8 cellular contexts compared by ENCODE assay signal in genomic region chr1:248906741-248907661, GRCh38. TPM values are rescaled to one million over a fixed set of nuclear protein-coding genes. Genes with fewer than 3 reads are reported as not detected.
DNase-seq lines count a peak whose midpoint lies in the region; ATAC-seq and TF ChIP-seq lines count a peak whose summit lies in the region.

No MANE protein-coding gene starts in this region.

- no peaks in the 10 kb centered on the region for H3K9me3 Mint-ChIP-seq in T-helper 2 cell treated with Interferon-gamma antibody and Interleukin-4, amounts not matched to agents 5 μg/mL and 100 μg/mL, for 36 hours
- H3K9me3 Mint-ChIP-seq in activated CD8-positive, alpha-beta T cell treated with anti-CD3 and anti-CD28 coated beads for 36 hours, result no peaks in the 10 kb centered on the region

- TF ChIP-seq CTCF in activated CD8-positive, alpha-beta T cell treated with anti-CD3 and anti-CD28 coated beads for 36 hours (IDR thresholded peaks at IDR 0.05), result no peak
- TF ChIP-seq CTCF in right atrium auricular region (IDR thresholded peaks at IDR 0.05) (no peak), gastrocnemius medialis (IDR thresholded peaks at IDR 0.05 in 4 of 5, conservative IDR thresholded peaks at IDR 0.05 in 1 of 5) (no peak)

- H3K36me3 Mint-ChIP-seq in T-helper 2 cell treated with Interferon-gamma antibody and Interleukin-4, amounts not matched to agents 5 μg/mL and 100 μg/mL, for 36 hours (ENCODE audit: low read depth), result peaks cover 6% of the 10 kb centered on the region
- no peaks in the 10 kb centered on the region for H3K36me3 Mint-ChIP-seq in activated CD8-positive, alpha-beta T cell treated with anti-CD3 and anti-CD28 coated beads for 36 hours (ENCODE audit: low read depth)

- H3K27me3 ChIP-seq in right atrium auricular region (no peaks in the 10 kb centered on the region), gastrocnemius medialis (no peaks in the 10 kb centered on the region)

- H3K4me1 Mint-ChIP-seq in T-helper 2 cell treated with Interferon-gamma antibody and Interleukin-4, amounts not matched to agents 5 μg/mL and 100 μg/mL, for 36 hours (ENCODE audit: low read depth), result peaks cover 32% of the 10 kb centered on the region
- peaks cover 26% of the 10 kb centered on the region for H3K4me1 Mint-ChIP-seq in activated CD8-positive, alpha-beta T cell treated with anti-CD3 and anti-CD28 coated beads for 36 hours (ENCODE audit: low read depth)

- peaks cover 0 to 21% of the 10 kb centered on the region in 2 donors for H3K4me1 ChIP-seq in right atrium auricular region
- peaks cover 6 to 9% of the 10 kb centered on the region in 2 donors for H3K4me1 ChIP-seq in gastrocnemius medialis

- POLR2A ChIA-PET in activated CD8-positive, alpha-beta T cell treated with anti-CD3 and anti-CD28 coated beads for 36 hours (lab: Charles Lee), result no interaction called here

- CTCF ChIA-PET in activated CD8-positive, alpha-beta T cell treated with anti-CD3 and anti-CD28 coated beads for 36 hours (lab: Charles Lee), result interaction anchor here (0.7 to 1.5 kb wide), 5 partner anchors 14 to 65 kb away, joined by 4 to 6 read pairs (median 4); no protein-coding TSS in a partner anchor

- no peak for DNase-seq in T-helper 2 cell treated with Interferon-gamma antibody and Interleukin-4, amounts not matched to agents 5 μg/mL and 100 μg/mL, for 36 hours (ENCODE audit: low spot score)
- DNase-seq in T-helper 2 cell (no peak), right atrium auricular region (ENCODE audit: low spot score) (no peak), gastrocnemius medialis (no peak), NCI-H774 (lab: John Stamatoyannopoulos, UW) (no peak), Kasumi-1 (lab: John Stamatoyannopoulos, UW) (no peak)
- DNase-seq in activated CD8-positive, alpha-beta T cell treated with anti-CD3 and anti-CD28 coated beads for 36 hours, result no peak

- H3K4me3 Mint-ChIP-seq in T-helper 2 cell treated with Interferon-gamma antibody and Interleukin-4, amounts not matched to agents 5 μg/mL and 100 μg/mL, for 36 hours, result peak overlapping the region; percentile 96
- peak overlapping the region; percentile 91 for H3K4me3 Mint-ChIP-seq in activated CD8-positive, alpha-beta T cell treated with anti-CD3 and anti-CD28 coated beads for 36 hours

- intact Hi-C loops in activated CD8-positive, alpha-beta T cell treated with anti-CD3 and anti-CD28 coated beads for 36 hours (cut with micrococcal nuclease), result no loop called here
- intact Hi-C loops in gastrocnemius medialis (cut with DNase I; ENCODE audit: low total_unique reads), result loop anchor here (1.0 kb wide), 3 partner anchors 33 to 81 kb away; partner anchors contain the start of gene ZNF692

- H3K9me3 ChIP-seq in right atrium auricular region, result no peaks in the 10 kb centered on the region
- no peaks in the 10 kb centered on the region for H3K9me3 ChIP-seq in gastrocnemius medialis

- peak; percentile 15 for ATAC-seq in HG03025 (IDR thresholded peaks at IDR 0.05; ENCODE audit: low FRiP score, unreplicated experiment)
- peak; percentile 4 for ATAC-seq in activated CD8-positive, alpha-beta T cell treated with anti-CD3 and anti-CD28 coated beads for 36 hours
- peak; percentile 9 to 29 for ATAC-seq in gastrocnemius medialis

- peaks cover 9% of the 10 kb centered on the region for H3K27me3 Mint-ChIP-seq in T-helper 2 cell treated with Interferon-gamma antibody and Interleukin-4, amounts not matched to agents 5 μg/mL and 100 μg/mL, for 36 hours (ENCODE audit: low read depth)
- H3K27me3 Mint-ChIP-seq in activated CD8-positive, alpha-beta T cell treated with anti-CD3 and anti-CD28 coated beads for 36 hours, result no peaks in the 10 kb centered on the region

- TF ChIP-seq POLR2A in gastrocnemius medialis (IDR thresholded peaks at IDR 0.05), result no peak

- peak overlapping the region; percentile 97 for H3K27ac Mint-ChIP-seq in T-helper 2 cell treated with Interferon-gamma antibody and Interleukin-4, amounts not matched to agents 5 μg/mL and 100 μg/mL, for 36 hours
- H3K27ac Mint-ChIP-seq in activated CD8-positive, alpha-beta T cell treated with anti-CD3 and anti-CD28 coated beads for 36 hours, result peak overlapping the region; percentile 96

- in situ Hi-C loops in gastrocnemius medialis (cut with MboI; ENCODE audit: low sequenced_read_pairs in 4 of 4), result no loop called here

- no peaks in the 10 kb centered on the region for H3K36me3 ChIP-seq in right atrium auricular region
- no peaks in the 10 kb centered on the region for H3K36me3 ChIP-seq in gastrocnemius medialis

- H3K4me3 ChIP-seq in right atrium auricular region (peak overlapping the region; percentile 48 to 66), gastrocnemius medialis (peak overlapping the region; percentile 65 to 95 (median 84))

- peak overlapping the region; percentile 87 to 95 for H3K27ac ChIP-seq in right atrium auricular region
- H3K27ac ChIP-seq in gastrocnemius medialis, result peak overlapping the region; percentile 82 to 95 (median 87)

RNA-seq across cellular contexts. Expression of gene PGBD2, which starts 1.0 kb away (rescaled TPM):
- total RNA-seq in activated CD8-positive, alpha-beta T cell treated with anti-CD3 and anti-CD28 coated beads for 36 hours, result 1 to 10 TPM; 3.2 to 3.4 TPM
- total RNA-seq in right atrium auricular region (1 to 10 TPM; 2.4 to 3.1 TPM), gastrocnemius medialis (1 to 10 TPM in 3 of 4 donors, under 1 TPM in 1; 0.22 to 2.8 (median 2.0) TPM)

RNA-seq across cellular contexts. Expression of gene ZNF692, which starts 48.1 kb away (rescaled TPM):
- 10 to 100 TPM; 80.8 to 85.6 TPM for total RNA-seq in activated CD8-positive, alpha-beta T cell treated with anti-CD3 and anti-CD28 coated beads for 36 hours
- total RNA-seq in right atrium auricular region (10 to 100 TPM in 1 of 2 donors, 1 to 10 TPM in 1; 9.7 to 11.8 TPM), gastrocnemius medialis (10 to 100 TPM in 3 of 4 donors, 1 to 10 TPM in 1; 8.0 to 38.0 (median 13.9) TPM)
